In genomic region chr11:6473481-6474422, GRCh38 we compare ENCODE assay signal across 8 cellular contexts. TPM values are rescaled to one million over a fixed set of nuclear protein-coding genes. Genes with fewer than 3 reads are reported as not detected.
A peak's percentile ranks its signal among the peaks of the same experiment; 100 is the strongest.
DNase-seq lines count a peak whose midpoint lies in the region; ATAC-seq and TF ChIP-seq lines count a peak whose summit lies in the region.

TSS of gene TRIM3 (minus strand) at chr11:6473941. CDS start at chr11:6465695, 8,246 bp downstream.

- H3K27ac ChIP-seq in HEK293 (ENCODE audit: extremely low read depth, low read depth, low read length) (peak within 1 kb of the TSS; percentile 50; the same call in 1 of the 2 replicates), prostate gland (peak within 1 kb of the TSS; percentile 98 to 99), upper lobe of right lung (peak within 1 kb of the TSS; percentile 94)

- TF ChIP-seq POLR2A in NB4 (IDR thresholded peaks at IDR 0.05; ENCODE audit: extremely low read depth, insufficient read length) = peak; percentile 41
- TF ChIP-seq POLR2A in prostate gland (IDR thresholded peaks at IDR 0.05) = peak; percentile 81

- H3K4me3 ChIP-seq in HEK293 (ENCODE audit: low read depth, low read length) = peak within 1 kb of the TSS; percentile 74
- H3K4me3 ChIP-seq in NB4 (ENCODE audit: low read depth, low read length) = peak within 1 kb of the TSS; percentile 51
- peak within 1 kb of the TSS; percentile 67 to 70 for H3K4me3 ChIP-seq in prostate gland
- peak within 1 kb of the TSS; percentile 72 for H3K4me3 ChIP-seq in upper lobe of right lung

- POLR2A ChIA-PET in HEK293 (lab: Yijun Ruan, JAX) = interaction anchor here (0.7 to 2.3 kb wide), 6 partner anchors 8 to 94 kb away, joined by 3 to 9 read pairs (median 6); partner anchors contain the start of genes APBB1, ARFIP2, SMPD1 and TIMM10B

- H3K4me1 ChIP-seq in HEK293 (ENCODE audit: control insufficient read depth, insufficient read depth, low read length) (no peaks in the 10 kb centered on the region), prostate gland (replicated peaks) (peaks cover 7% of the 10 kb centered on the region), upper lobe of right lung (peaks cover 28% of the 10 kb centered on the region)

- CTCF ChIA-PET in HEK293 (lab: Yijun Ruan, JAX) = interaction anchor here (0.6 to 6.3 kb wide), 5 partner anchors 9 to 95 kb away, joined by 4 to 27 read pairs (median 5); no protein-coding TSS in a partner anchor

- H3K9me3 ChIP-seq in HEK293 (ENCODE audit: control insufficient read depth, insufficient read depth, low read depth, low read length) (no peaks in the 10 kb centered on the region), prostate gland (no peaks in the 10 kb centered on the region), upper lobe of right lung (no peaks in the 10 kb centered on the region)

- peak; percentile 40; the same call in 1 of the 2 replicates for TF ChIP-seq CTCF in HEK293 (tag by site-specific recombination; IDR thresholded peaks at IDR 0.05)
- no peak for TF ChIP-seq CTCF in NB4 (IDR thresholded peaks at IDR 0.05; ENCODE audit: low read depth, low read length)
- TF ChIP-seq CTCF in prostate gland (IDR thresholded peaks at IDR 0.05) = peak in 2 of 4 experiments; percentile 22 to 30
- peak; percentile 24 for TF ChIP-seq CTCF in upper lobe of right lung (IDR thresholded peaks at IDR 0.05)

- DNase-seq in ELR (ENCODE audit: low read depth) (peak; percentile 88), NB4 (ENCODE audit: low read depth) (peak; percentile 75), T-helper 1 cell (peak; percentile 49 to 77 (median 74)), amniotic stem cell (lab: John Stamatoyannopoulos, UW) (peak; percentile 79), left cardiac atrium (peak; percentile 95), prostate gland (ENCODE audit: low spot score) (peak; percentile 96), upper lobe of right lung (peak; percentile 97)

- peak; percentile 91 to 92 for ATAC-seq in left cardiac atrium
- peak; percentile 92 for ATAC-seq in upper lobe of right lung

- H3K36me3 ChIP-seq in HEK293 (ENCODE audit: control insufficient read depth in 2 of 2, insufficient read depth in 1 of 2, low read length in 2 of 2) (peaks cover 0 to 28% of the 10 kb centered on the region in 2 experiments; a peak in 1 of 3 replicates), prostate gland (peaks cover 0 to 5% of the 10 kb centered on the region in 2 donors), upper lobe of right lung (peaks cover 19% of the 10 kb centered on the region)

- H3K27me3 ChIP-seq in prostate gland (replicated peaks; ENCODE audit: insufficient read depth) (no peaks in the 10 kb centered on the region), upper lobe of right lung (no peaks in the 10 kb centered on the region)

- WGBS in prostate gland = under 1% methylated on average over 82 of the region's 87 CpGs

- intact Hi-C loops in left cardiac atrium (cut with DNase I) (loop anchor here in 1 of 2 donors (10.0 kb wide), 1 partner anchor 239 kb away; the partner anchor contains the start of genes CNGA4 and FHIP1B), prostate gland (cut with DNase I) (no loop called here), upper lobe of right lung (cut with DNase I) (no loop called here)

TF ChIP-seq in HEK293, 187 proteins besides CTCF, POLR2A, EP300 and RAD21 (continues in another document):
- TF ChIP-seq ZNF140 (tag by site-specific recombination; IDR thresholded peaks at IDR 0.05) (no peak), SALL2 (tag by site-specific recombination; IDR thresholded peaks at IDR 0.05; ENCODE audit: borderline replicate concordance) (no peak), ZFP41 (tag by site-specific recombination; IDR thresholded peaks at IDR 0.05; ENCODE audit: borderline replicate concordance) (no peak), SETDB1 (IDR thresholded peaks at IDR 0.05; ENCODE audit: insufficient read length, low read length) (no peak), ZNF223 (tag by site-specific recombination; IDR thresholded peaks at IDR 0.05) (no peak), KLF17 (tag by site-specific recombination; IDR thresholded peaks at IDR 0.05) (peak; percentile 61; the same call in 1 of the 2 replicates), TRIM28 (IDR thresholded peaks at IDR 0.05; ENCODE audit: borderline replicate concordance, low read length) (0 out of 2 replicates have a peak, but pooled peaks have one; percentile 17), ZNF555 (tag by site-specific recombination; conservative IDR thresholded peaks at IDR 0.05) (no peak), ELK4 (IDR thresholded peaks at IDR 0.05; ENCODE audit: borderline replicate concordance, low read depth, low read length) (no peak), ZBTB11 (tag by site-specific recombination; conservative IDR thresholded peaks at IDR 0.05; ENCODE audit: low read depth) (0 out of 2 replicates have a peak, but pooled peaks have one; percentile 18), ZNF169 (tag by site-specific recombination; IDR thresholded peaks at IDR 0.05) (no peak), PATZ1 (tag by site-specific recombination; IDR thresholded peaks at IDR 0.05) (peak; percentile 21; the same call in 1 of the 2 replicates), ZNF341 (tag by site-specific recombination; IDR thresholded peaks at IDR 0.05; ENCODE audit: low read depth) (no peak), ZSCAN30 (tag by site-specific recombination; IDR thresholded peaks at IDR 0.05) (peak; percentile 75), ZBTB48 (tag by site-specific recombination; IDR thresholded peaks at IDR 0.05) (no peak), WT1 (tag by site-specific recombination; IDR thresholded peaks at IDR 0.05) (no peak)

RNA-seq across cellular contexts. Expression of gene TRIM3, which starts in this region (rescaled TPM):
- total RNA-seq in left cardiac atrium (10 to 100 TPM; 10.6 to 14.5 TPM), prostate gland (10 to 100 TPM; 20.3 to 23.7 TPM), upper lobe of right lung (22.0 TPM)

Comparison
In these comparisons a context has a peak if more than half of its experiments do, and no peak if none do; other contexts are left out.
1. Peak in every context shown above with its lines: DNase-seq, ATAC-seq, H3K4me3 ChIP-seq and H3K27ac ChIP-seq.